In genomic region chr1:21598417-21598816, GRCh38 we compare ENCODE assay signal across 31 cellular contexts.
"Had no signal": no experiment of that assay in that cellular context is flagged by ENCODE, and none has a peak within 500 bp of the region (broad histone marks: within the 10 kb centered on the region; RNA-seq: fewer than 3 reads in every experiment).

No MANE protein-coding gene starts in this region.

- H3K36me3 ChIP-seq: adrenal gland, esophagus muscularis mucosa, gastrocnemius medialis, heart left ventricle had no signal

- ATAC-seq: activated CD8-positive, alpha-beta T cell treated with anti-CD3 and anti-CD28 coated beads for 36 hours; activated T-cell treated with anti-CD3 and anti-CD28 coated beads, Interleukin-2, amount 50 U/mL, for 4 hours; activated T-helper 17 cell treated with anti-CD3 and anti-CD28 coated beads, Interleukin-2, amount 50 U/mL, for 72 hours; body of pancreas; effector memory CD8-positive, alpha-beta T cell; foreskin keratinocyte; gastrocnemius medialis; heart left ventricle; T-helper 17 cell; WTC11 had no signal

- H3K9me3 ChIP-seq: adrenal gland, body of pancreas, esophagus muscularis mucosa, gastrocnemius medialis, heart left ventricle had no signal

- H3K4me3 ChIP-seq: adrenal gland, body of pancreas, esophagus muscularis mucosa, gastrocnemius medialis, heart left ventricle had no signal

- H3K27ac ChIP-seq: adrenal gland, body of pancreas, esophagus muscularis mucosa, foreskin keratinocyte, gastrocnemius medialis, heart left ventricle, VCaP had no signal

- H3K9me3 Mint-ChIP-seq: activated CD4-positive, alpha-beta T cell treated with anti-CD3 and anti-CD28 coated beads, Interleukin-2, amount 10 ng/mL, durations not matched to agents 7 days and 5 days; activated CD8-positive, alpha-beta T cell treated with anti-CD3 and anti-CD28 coated beads for 36 hours; activated T-cell treated with anti-CD3 and anti-CD28 coated beads, Interleukin-2, amount 50 U/mL, for 4 hours; activated T-helper 17 cell treated with anti-CD3 and anti-CD28 coated beads, Interleukin-2, amount 50 U/mL, for 72 hours; effector memory CD8-positive, alpha-beta T cell; WTC11 had no signal

- H3K4me3 Mint-ChIP-seq: activated CD4-positive, alpha-beta T cell treated with anti-CD3 and anti-CD28 coated beads, Interleukin-2, amount 10 ng/mL, durations not matched to agents 7 days and 5 days; activated CD8-positive, alpha-beta T cell treated with anti-CD3 and anti-CD28 coated beads for 36 hours; activated naive CD8-positive, alpha-beta T cell; activated T-cell treated with anti-CD3 and anti-CD28 coated beads, Interleukin-2, amount 50 U/mL, for 4 hours; activated T-helper 17 cell treated with anti-CD3 and anti-CD28 coated beads, Interleukin-2, amount 50 U/mL, for 72 hours; effector memory CD8-positive, alpha-beta T cell; T-helper 17 cell; WTC11 had no signal

- DNase-seq: activated CD4-positive, alpha-beta T cell treated with anti-CD3 and anti-CD28 coated beads for 1 hour; activated CD4-positive, alpha-beta T cell treated with anti-CD3 and anti-CD28 coated beads for 4 hours; activated CD4-positive, alpha-beta T cell treated with anti-CD3 and anti-CD28 coated beads, Interleukin-2, amount 10 ng/mL, durations not matched to agents 7 days and 5 days; activated CD4-positive, alpha-beta T cell treated with anti-CD3 and anti-CD28 coated beads, Interleukin-2, amount 50 U/mL, for 4 hours; activated CD8-positive, alpha-beta memory T cell treated with anti-CD3 and anti-CD28 coated beads for 24 hours; activated CD8-positive, alpha-beta T cell treated with anti-CD3 and anti-CD28 coated beads for 36 hours; activated effector memory CD4-positive, alpha-beta T cell treated with Interleukin-2 at 50 U/mL for 16 hours; activated gamma-delta T cell treated with Interleukin-2 at 50 U/mL for 16 hours; activated naive CD4-positive, alpha-beta T cell treated with anti-CD3 and anti-CD28 coated beads, Interleukin-2, amount 50 U/mL, for 16 hours; activated naive CD4-positive, alpha-beta T cell treated with Interleukin-2 at 50 U/mL for 16 hours; activated T-cell treated with anti-CD3 and anti-CD28 coated beads, Interleukin-2, amount 50 U/mL, for 4 hours; adrenal gland; amygdala; aorta; body of pancreas; cortex of kidney; dermis blood vessel endothelial cell; effector CD4-positive, alpha-beta T cell; effector memory CD8-positive, alpha-beta T cell; erythroblast; foreskin keratinocyte; gastrocnemius medialis; glutamatergic neuron; heart left ventricle; T-helper 1 cell; T-helper 17 cell had no signal

- H3K27me3 ChIP-seq: adrenal gland, body of pancreas had no signal

- H3K27me3 Mint-ChIP-seq: activated CD4-positive, alpha-beta T cell treated with anti-CD3 and anti-CD28 coated beads, Interleukin-2, amount 10 ng/mL, durations not matched to agents 7 days and 5 days; activated CD8-positive, alpha-beta T cell treated with anti-CD3 and anti-CD28 coated beads for 36 hours had no signal

- H3K4me1 ChIP-seq: body of pancreas, esophagus muscularis mucosa, foreskin keratinocyte, gastrocnemius medialis, heart left ventricle had no signal

- H3K27ac Mint-ChIP-seq: activated CD4-positive, alpha-beta T cell treated with anti-CD3 and anti-CD28 coated beads, Interleukin-2, amount 10 ng/mL, durations not matched to agents 7 days and 5 days; activated CD8-positive, alpha-beta T cell treated with anti-CD3 and anti-CD28 coated beads for 36 hours; activated naive CD8-positive, alpha-beta T cell; activated T-helper 17 cell treated with anti-CD3 and anti-CD28 coated beads, Interleukin-2, amount 50 U/mL, for 72 hours; effector memory CD8-positive, alpha-beta T cell; T-helper 17 cell had no signal

- H3K4me1 Mint-ChIP-seq: activated CD4-positive, alpha-beta T cell treated with anti-CD3 and anti-CD28 coated beads, Interleukin-2, amount 10 ng/mL, durations not matched to agents 7 days and 5 days; activated T-helper 17 cell treated with anti-CD3 and anti-CD28 coated beads, Interleukin-2, amount 50 U/mL, for 72 hours; WTC11 had no signal

- H3K36me3 Mint-ChIP-seq: activated naive CD8-positive, alpha-beta T cell; WTC11 had no signal
